15 cellular contexts compared by ENCODE assay signal in the genomic region with DNA sequence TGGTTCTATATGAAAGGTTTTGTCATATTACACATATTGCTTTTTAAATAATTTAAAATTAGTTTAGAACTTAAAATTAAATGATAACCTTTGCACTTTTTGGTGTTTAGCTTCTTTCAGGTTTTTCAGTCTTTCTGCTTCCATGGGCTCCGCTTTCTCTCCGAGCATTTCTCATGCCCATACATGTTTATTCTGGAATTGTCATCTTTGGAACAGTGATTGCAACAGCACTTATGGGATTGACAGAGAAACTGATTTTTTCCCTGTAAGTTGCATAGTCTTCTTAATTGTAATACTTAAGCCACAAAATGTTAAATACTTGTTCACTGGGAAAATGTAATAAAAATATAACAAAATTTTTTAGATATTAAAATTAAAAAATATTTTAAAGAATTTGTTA. TPM values are rescaled to one million over a fixed set of nuclear protein-coding genes. Genes with fewer than 3 reads are reported as not detected.
A peak's percentile ranks its signal among the peaks of the same experiment; 100 is the strongest.
DNase-seq lines count a peak whose midpoint lies in the region; ATAC-seq, FAIRE-seq and TF ChIP-seq lines count a peak whose summit lies in the region.
"Had no signal": no experiment of that assay in that cellular context is flagged by ENCODE, and none has a peak within 500 bp of the region (broad histone marks: within the 10 kb centered on the region; RNA-seq: fewer than 3 reads in every experiment).

No MANE protein-coding gene starts in this region.

- ATAC-seq in foreskin keratinocyte = no peak
- ATAC-seq: GM12878 had no signal

- no peaks in the 10 kb centered on the region for H3K9me3 ChIP-seq in mammary epithelial cell (replicated peaks; ENCODE audit: insufficient read depth, low read length)
- H3K9me3 ChIP-seq in small intestine (ENCODE audit: control insufficient read depth, low read depth) = no peaks in the 10 kb centered on the region
- H3K9me3 ChIP-seq: BLaER1, Caco-2, HAP-1 had no signal

- no peak for TF ChIP-seq POLR2A in H54 (IDR thresholded peaks at IDR 0.05; ENCODE audit: low read depth, low read length)

- no peaks in the 10 kb centered on the region for H3K9me3 Mint-ChIP-seq in activated naive CD4-positive, alpha-beta T cell treated with anti-CD3 and anti-CD28 coated beads for 36 hours
- H3K9me3 Mint-ChIP-seq: CD8-positive, alpha-beta memory T cell had no signal

- no peaks in the 10 kb centered on the region for H3K36me3 ChIP-seq in mammary epithelial cell (ENCODE audit: insufficient read depth, low read length)
- peaks cover 0 to 13% of the 10 kb centered on the region in 2 donors for H3K36me3 ChIP-seq in small intestine (ENCODE audit: control insufficient read depth in 2 of 2, insufficient read depth in 2 of 2, low read length in 2 of 2)
- H3K36me3 ChIP-seq: BLaER1, HAP-1 had no signal

- FAIRE-seq in H54 (lab: Jason Lieb, UNC) (peak; percentile 30), small intestine (lab: Jason Lieb, UNC) (peak; percentile 23)
- FAIRE-seq: GM12878 had no signal

- BruUV-seq in mammary epithelial cell (replicated peaks; lab: Mats Ljungman, UMichigan) = TSS peak; percentile 71

- no peak for DNase-seq in H54 (ENCODE audit: insufficient read length, low spot score)
- peak; percentile 27 for DNase-seq in mammary epithelial cell
- peak; percentile 12 to 39 for DNase-seq in foreskin keratinocyte
- DNase-seq in small intestine = no peak
- no peak for DNase-seq in activated naive CD4-positive, alpha-beta T cell treated with anti-CD3 and anti-CD28 coated beads for 36 hours
- no peak for DNase-seq in NCI-H146 (lab: John Stamatoyannopoulos, UW)
- no peak for DNase-seq in NCI-H2029 (lab: John Stamatoyannopoulos, UW)
- DNase-seq: AML-193, DMS 273 treated with DMSO at 0.1 percent for 48 hours, GOT3 had no signal

- H3K36me3 Mint-ChIP-seq in activated naive CD4-positive, alpha-beta T cell treated with anti-CD3 and anti-CD28 coated beads for 36 hours (ENCODE audit: low read depth) = no peaks in the 10 kb centered on the region

- dilution Hi-C loops in mammary epithelial cell (cut with HindIII; ENCODE audit: low sequenced_read_pairs) = no loop called here

- H3K4me3 ChIP-seq in mammary epithelial cell (replicated peaks in 1 of 3; ENCODE audit: insufficient read depth in 1 of 3, low read depth in 2 of 3, low read length in 3 of 3) (no peak overlapping the region), small intestine (ENCODE audit: low read depth in 1 of 2, low read length in 2 of 2) (no peak overlapping the region)
- H3K4me3 ChIP-seq: BLaER1, GM12878, HAP-1 had no signal

- CTCF ChIA-PET in mammary epithelial cell (lab: Charles Lee; ENCODE audit: low non-redundant PET) = no interaction called here
- CTCF ChIA-PET in activated naive CD4-positive, alpha-beta T cell treated with anti-CD3 and anti-CD28 coated beads for 36 hours (lab: Charles Lee) = no interaction called here

- no peak overlapping the region for H2AFZ ChIP-seq in mammary epithelial cell (ENCODE audit: low read depth, low read length)

- H3K4me1 Mint-ChIP-seq in activated naive CD4-positive, alpha-beta T cell treated with anti-CD3 and anti-CD28 coated beads for 36 hours (ENCODE audit: low read depth) = no peaks in the 10 kb centered on the region

- H3K4me1 ChIP-seq in mammary epithelial cell (ENCODE audit: insufficient read depth, low read length) = peaks cover 7% of the 10 kb centered on the region
- H3K4me1 ChIP-seq in foreskin keratinocyte = peaks cover 11% of the 10 kb centered on the region
- no peaks in the 10 kb centered on the region for H3K4me1 ChIP-seq in small intestine (ENCODE audit: control insufficient read depth in 2 of 2, insufficient read depth in 1 of 2, low read depth in 1 of 2, low read length in 1 of 2)
- H3K4me1 ChIP-seq: BLaER1, Caco-2, HAP-1 had no signal

- WGBS in mammary epithelial cell (ENCODE audit: low coverage, missing lambda C conversion rate) = 18% methylated on average over 2 of the region's 2 CpGs
- 90 to 96% (median 94%) methylated on average over 2 of the region's 2 CpGs for WGBS in small intestine, 3 donors

- no peak overlapping the region for H3K27ac Mint-ChIP-seq in activated naive CD4-positive, alpha-beta T cell treated with anti-CD3 and anti-CD28 coated beads for 36 hours

- H3K27me3 ChIP-seq in mammary epithelial cell (ENCODE audit: insufficient read depth, low read length) (no peaks in the 10 kb centered on the region), foreskin keratinocyte (no peaks in the 10 kb centered on the region), small intestine (ENCODE audit: control insufficient read depth in 2 of 2, insufficient read depth in 2 of 2, low read length in 2 of 2) (no peaks in the 10 kb centered on the region)
- H3K27me3 ChIP-seq: BLaER1 had no signal

- no peak overlapping the region for H3K4me3 Mint-ChIP-seq in activated naive CD4-positive, alpha-beta T cell treated with anti-CD3 and anti-CD28 coated beads for 36 hours

- H3K4me2 ChIP-seq in mammary epithelial cell (ENCODE audit: insufficient read depth, low read depth, low read length) = peak overlapping the region; percentile 72
- H3K4me2 ChIP-seq: BLaER1 had no signal

- H3K79me2 ChIP-seq in mammary epithelial cell (ENCODE audit: insufficient read depth, low read length) = no peaks in the 10 kb centered on the region

- no peaks in the 10 kb centered on the region for H3K27me3 Mint-ChIP-seq in activated naive CD4-positive, alpha-beta T cell treated with anti-CD3 and anti-CD28 coated beads for 36 hours (ENCODE audit: low read depth)

- in situ Hi-C loops in mammary epithelial cell (cut with MboI; ENCODE audit: low sequenced_read_pairs in 2 of 2) = no loop called here

- no peak overlapping the region for H3K9ac ChIP-seq in mammary epithelial cell (ENCODE audit: insufficient read depth, low read length)
- H3K9ac ChIP-seq: BLaER1 had no signal

- intact Hi-C loops in mammary epithelial cell (cut with micrococcal nuclease) = loop anchor here (1.0 to 5.0 kb wide), 2 partner anchors 29 to 121 kb away; a partner anchor contains a TSS
- intact Hi-C loops in activated naive CD4-positive, alpha-beta T cell treated with anti-CD3 and anti-CD28 coated beads for 36 hours (cut with micrococcal nuclease) = no loop called here

- no peaks in the 10 kb centered on the region for H4K20me1 ChIP-seq in mammary epithelial cell (ENCODE audit: insufficient read depth, low read length)
- H4K20me1 ChIP-seq: BLaER1 had no signal

- TF ChIP-seq CTCF in mammary epithelial cell (conservative IDR thresholded peaks at IDR 0.05 in 1 of 2, IDR thresholded peaks at IDR 0.05 in 1 of 2; ENCODE audit: extremely low read depth in 1 of 2, insufficient read depth in 1 of 2, low read depth in 1 of 2, low read length in 2 of 2) (no peak), foreskin keratinocyte (conservative IDR thresholded peaks at IDR 0.05) (no peak)

- H3K27ac ChIP-seq in mammary epithelial cell (ENCODE audit: insufficient read depth, low read depth, low read length) (no peak overlapping the region), foreskin keratinocyte (no peak overlapping the region), small intestine (ENCODE audit: low read depth in 1 of 2, low read length in 1 of 2) (no peak overlapping the region)
- H3K27ac ChIP-seq: BLaER1 had no signal

RNA-seq across cellular contexts. Expression of a gene that starts 31.0 kb away (rescaled TPM):
- total RNA-seq in mammary epithelial cell (10 to 100 TPM; 25.6 to 62.8 TPM), foreskin keratinocyte (27.5 and 33.0 TPM in 2 replicates)
- polyA plus RNA-seq in mammary epithelial cell (12.7 TPM), foreskin keratinocyte (11.1 TPM in 2 replicates), small intestine (100 to 1,000 TPM in 2 of 3 donors, 10 to 100 TPM in 1; 97.7 to 305 (median 266) TPM)
- 65.6 TPM for polyA minus RNA-seq in mammary epithelial cell
- under 1 TPM; 0.76 to 0.77 TPM for total RNA-seq in activated naive CD4-positive, alpha-beta T cell treated with anti-CD3 and anti-CD28 coated beads for 36 hours

Comparison
In these comparisons a context has a peak if more than half of its experiments do, and no peak if none do; other contexts are left out.
1. DNase-seq: peak in mammary epithelial cell (single experiment) and foreskin keratinocyte (2 of 2); none in H54 (single experiment), small intestine (single experiment), activated naive CD4-positive, alpha-beta T cell treated with anti-CD3 and anti-CD28 coated beads for 36 hours (single experiment), NCI-H146 (single experiment) and NCI-H2029 (single experiment).
2. RNA of a gene that starts 31.0 kb away (total RNA-seq): 25.6 to 62.8 TPM in mammary epithelial cell and 27.5 to 33.0 TPM in foreskin keratinocyte; 0.76 to 0.77 TPM in activated naive CD4-positive, alpha-beta T cell treated with anti-CD3 and anti-CD28 coated beads for 36 hours; every median in the first group is over 10 times any median in the second.